1 cellular context compared by ENCODE assay signal in the genomic region with DNA sequence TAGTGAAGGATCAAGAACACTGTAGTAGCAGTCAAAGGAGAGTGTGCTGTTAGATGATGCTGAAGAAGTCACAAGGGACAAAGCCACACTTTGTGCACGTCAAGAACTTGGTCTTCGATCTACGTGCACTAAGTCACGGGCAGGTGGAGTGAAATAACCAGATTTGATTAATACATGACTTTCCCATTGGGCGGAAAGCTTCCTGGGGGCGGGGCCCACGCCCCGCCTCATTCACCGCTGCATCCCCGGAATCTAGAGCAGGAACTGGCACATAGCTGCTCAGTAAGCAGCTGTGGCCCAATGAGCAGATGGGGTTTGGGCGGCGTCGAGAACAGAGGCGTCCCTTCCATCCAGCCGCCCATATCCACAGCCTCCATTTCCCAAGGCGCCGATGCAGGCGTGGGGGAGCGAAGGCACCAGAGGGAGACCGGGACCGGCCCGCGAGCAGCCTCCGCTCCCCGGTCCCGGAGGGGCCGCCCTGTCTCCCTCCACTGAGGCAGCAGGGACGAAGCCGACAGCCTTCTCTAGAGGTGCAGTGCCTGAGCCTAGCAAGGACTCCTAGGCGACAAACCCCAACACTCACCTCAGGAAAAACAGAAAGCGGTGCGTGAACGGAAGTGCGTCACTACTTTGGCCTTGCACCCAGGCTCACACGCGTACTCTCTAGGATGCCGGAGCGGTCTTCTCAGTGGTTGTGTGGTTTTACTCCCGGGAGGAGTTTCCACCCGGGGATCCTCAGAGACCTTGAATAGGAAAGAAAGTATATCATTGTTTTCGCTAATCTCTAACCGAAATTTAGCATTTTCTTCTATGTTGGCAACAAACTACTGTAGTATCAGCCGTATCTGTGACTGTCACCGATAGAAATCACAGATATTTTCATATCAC.
A peak's percentile ranks its signal among the peaks of the same experiment; 100 is the strongest.
TF ChIP-seq lines count a peak whose summit lies in the region.

No MANE protein-coding gene starts in this region.

TF ChIP-seq in HepG2, 621 proteins besides CTCF, POLR2A, EP300 and RAD21 (continued from another document):
- TF ChIP-seq ZNF337 (CRISPR knock-in tag; IDR thresholded peaks at IDR 0.05; ENCODE audit: borderline replicate concordance, low read depth) (0 out of 2 replicates have a peak, but pooled peaks have one; percentile 2), ZHX1 (CRISPR knock-in tag; IDR thresholded peaks at IDR 0.05; ENCODE audit: low read depth) (peak; percentile 92), KMT2A (CRISPR knock-in tag; IDR thresholded peaks at IDR 0.05) (peak; percentile 52; the same call in 1 of the 2 replicates), ZNF552 (CRISPR knock-in tag; IDR thresholded peaks at IDR 0.05; ENCODE audit: borderline replicate concordance) (peak; percentile 40; the same call in 1 of the 2 replicates), DZIP1 (CRISPR knock-in tag; IDR thresholded peaks at IDR 0.05) (no peak; the same call in 1 of the 2 replicates), POGZ (CRISPR knock-in tag; IDR thresholded peaks at IDR 0.05) (peak; percentile 79; the same call in 1 of the 2 replicates), GABPA (IDR thresholded peaks at IDR 0.05; ENCODE audit: low read depth, low read length) (peak; percentile 85), GABPA (CRISPR knock-in tag; IDR thresholded peaks at IDR 0.05; ENCODE audit: low read depth) (peak; percentile 98), STAT6 (CRISPR knock-in tag; IDR thresholded peaks at IDR 0.05; ENCODE audit: borderline replicate concordance) (0 out of 2 replicates have a peak, but pooled peaks have one; percentile 13), NFYB (CRISPR knock-in tag; IDR thresholded peaks at IDR 0.05) (peak; percentile 32; the same call in 1 of the 2 replicates), AKAP8 (CRISPR knock-in tag; IDR thresholded peaks at IDR 0.05) (peak; percentile 86), ZNF430 (CRISPR knock-in tag; IDR thresholded peaks at IDR 0.05) (peak; percentile 80), RFX3 (CRISPR knock-in tag; IDR thresholded peaks at IDR 0.05) (peak; percentile 14; the same call in 1 of the 2 replicates), YY1 (IDR thresholded peaks at IDR 0.05; ENCODE audit: insufficient read depth, insufficient replicate concordance, low read depth, low read length) (peak; percentile 80), PHF8 (CRISPR knock-in tag; IDR thresholded peaks at IDR 0.05) (peak; percentile 97), ZNF230 (CRISPR knock-in tag; IDR thresholded peaks at IDR 0.05) (peak; percentile 78; the same call in 1 of the 2 replicates), ZBTB21 (CRISPR knock-in tag; IDR thresholded peaks at IDR 0.05) (peak; percentile 97), BCL6 (CRISPR knock-in tag; IDR thresholded peaks at IDR 0.05) (peak; percentile 43; the same call in 1 of the 2 replicates)
- TF ChIP-seq, protein P1, sequence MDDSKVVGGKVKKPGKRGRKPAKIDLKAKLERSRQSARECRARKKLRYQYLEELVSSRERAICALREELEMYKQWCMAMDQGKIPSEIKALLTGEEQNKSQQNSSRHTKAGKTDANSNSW (CRISPR knock-in tag; IDR thresholded peaks at IDR 0.05; ENCODE audit: borderline replicate concordance), result peak; percentile 42; the same call in 1 of the 2 replicates
- TF ChIP-seq, protein P2, sequence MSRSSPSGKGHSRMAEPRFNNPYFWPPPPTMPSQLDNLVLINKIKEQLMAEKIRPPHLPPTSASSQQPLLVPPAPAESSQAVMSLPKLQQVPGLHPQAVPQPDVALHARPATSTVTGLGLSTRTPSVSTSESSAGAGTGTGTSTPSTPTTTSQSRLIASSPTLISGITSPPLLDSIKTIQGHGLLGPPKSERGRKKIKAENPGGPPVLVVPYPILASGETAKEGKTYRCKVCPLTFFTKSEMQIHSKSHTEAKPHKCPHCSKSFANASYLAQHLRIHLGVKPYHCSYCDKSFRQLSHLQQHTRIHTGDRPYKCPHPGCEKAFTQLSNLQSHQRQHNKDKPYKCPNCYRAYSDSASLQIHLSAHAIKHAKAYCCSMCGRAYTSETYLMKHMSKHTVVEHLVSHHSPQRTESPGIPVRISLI (CRISPR knock-in tag; IDR thresholded peaks at IDR 0.05; ENCODE audit: borderline replicate concordance), result no peak
- TF ChIP-seq, protein P3, sequence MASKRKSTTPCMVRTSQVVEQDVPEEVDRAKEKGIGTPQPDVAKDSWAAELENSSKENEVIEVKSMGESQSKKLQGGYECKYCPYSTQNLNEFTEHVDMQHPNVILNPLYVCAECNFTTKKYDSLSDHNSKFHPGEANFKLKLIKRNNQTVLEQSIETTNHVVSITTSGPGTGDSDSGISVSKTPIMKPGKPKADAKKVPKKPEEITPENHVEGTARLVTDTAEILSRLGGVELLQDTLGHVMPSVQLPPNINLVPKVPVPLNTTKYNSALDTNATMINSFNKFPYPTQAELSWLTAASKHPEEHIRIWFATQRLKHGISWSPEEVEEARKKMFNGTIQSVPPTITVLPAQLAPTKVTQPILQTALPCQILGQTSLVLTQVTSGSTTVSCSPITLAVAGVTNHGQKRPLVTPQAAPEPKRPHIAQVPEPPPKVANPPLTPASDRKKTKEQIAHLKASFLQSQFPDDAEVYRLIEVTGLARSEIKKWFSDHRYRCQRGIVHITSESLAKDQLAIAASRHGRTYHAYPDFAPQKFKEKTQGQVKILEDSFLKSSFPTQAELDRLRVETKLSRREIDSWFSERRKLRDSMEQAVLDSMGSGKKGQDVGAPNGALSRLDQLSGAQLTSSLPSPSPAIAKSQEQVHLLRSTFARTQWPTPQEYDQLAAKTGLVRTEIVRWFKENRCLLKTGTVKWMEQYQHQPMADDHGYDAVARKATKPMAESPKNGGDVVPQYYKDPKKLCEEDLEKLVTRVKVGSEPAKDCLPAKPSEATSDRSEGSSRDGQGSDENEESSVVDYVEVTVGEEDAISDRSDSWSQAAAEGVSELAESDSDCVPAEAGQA (IDR thresholded peaks at IDR 0.05; ENCODE audit: low read depth), result peak; percentile 93
- TF ChIP-seq, protein P3 (CRISPR knock-in tag; IDR thresholded peaks at IDR 0.05; ENCODE audit: borderline replicate concordance), result no peak
- TF ChIP-seq, protein P4, sequence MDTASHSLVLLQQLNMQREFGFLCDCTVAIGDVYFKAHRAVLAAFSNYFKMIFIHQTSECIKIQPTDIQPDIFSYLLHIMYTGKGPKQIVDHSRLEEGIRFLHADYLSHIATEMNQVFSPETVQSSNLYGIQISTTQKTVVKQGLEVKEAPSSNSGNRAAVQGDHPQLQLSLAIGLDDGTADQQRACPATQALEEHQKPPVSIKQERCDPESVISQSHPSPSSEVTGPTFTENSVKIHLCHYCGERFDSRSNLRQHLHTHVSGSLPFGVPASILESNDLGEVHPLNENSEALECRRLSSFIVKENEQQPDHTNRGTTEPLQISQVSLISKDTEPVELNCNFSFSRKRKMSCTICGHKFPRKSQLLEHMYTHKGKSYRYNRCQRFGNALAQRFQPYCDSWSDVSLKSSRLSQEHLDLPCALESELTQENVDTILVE (CRISPR knock-in tag; IDR thresholded peaks at IDR 0.05), result no peak
